In the genomic region with DNA sequence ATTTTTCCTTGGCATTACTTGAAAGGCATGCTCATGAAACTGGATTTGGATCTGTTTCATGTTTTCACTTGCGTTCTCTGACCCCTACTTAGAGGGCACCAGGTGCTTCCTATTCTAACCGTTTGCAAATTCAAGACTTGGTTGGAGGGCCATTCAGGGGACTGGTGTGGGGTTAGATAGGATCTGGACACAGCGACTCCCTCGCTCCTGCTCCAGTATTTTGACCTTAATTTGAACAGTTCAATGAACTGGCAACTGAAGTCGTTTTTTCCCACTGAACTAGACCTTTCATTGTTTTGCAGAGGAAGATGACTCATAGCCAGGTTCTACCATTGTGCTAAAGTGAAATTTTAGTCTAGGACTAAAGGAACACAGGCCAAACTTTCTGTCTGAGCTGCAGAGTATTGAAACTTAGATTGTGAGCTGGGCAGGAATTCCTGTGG, we compare ENCODE assay signal across 8 cellular contexts.
DNase-seq lines count a peak whose midpoint lies in the region; ATAC-seq, FAIRE-seq and TF ChIP-seq lines count a peak whose summit lies in the region.

No MANE protein-coding gene starts in this region.

- H3K27ac ChIP-seq in keratinocyte (ENCODE audit: control insufficient read depth, insufficient read depth, low read length) (peak overlapping the region; percentile 73), thyroid gland (peak overlapping the region; percentile 17 to 61 (median 54))

- intact Hi-C loops in thyroid gland (cut with DNase I): no loop called here

- H4K20me1 ChIP-seq in keratinocyte (ENCODE audit: control insufficient read depth, extremely low read depth, insufficient read depth, low read length): no peaks in the 10 kb centered on the region

- H3K9me3 ChIP-seq in keratinocyte (ENCODE audit: control insufficient read depth, low read depth, low read length) (no peaks in the 10 kb centered on the region), thyroid gland (no peaks in the 10 kb centered on the region)

- peak overlapping the region; percentile 42 for H3K9ac ChIP-seq in keratinocyte (ENCODE audit: control insufficient read depth, extremely low read depth, insufficient read depth, low read length)

- WGBS in thyroid gland, 2 donors: 7 to 23% methylated on average over 5 of the region's 5 CpGs

- peaks cover 3% of the 10 kb centered on the region for H3K9me3 Mint-ChIP-seq in activated T-cell treated with anti-CD3 and anti-CD28 coated beads, Interleukin-2, amount 50 U/mL, for 4 hours

- no peak for TF ChIP-seq POLR2A in thyroid gland (IDR thresholded peaks at IDR 0.05)

- dilution Hi-C loops in keratinocyte (cut with MboI; ENCODE audit: extremely low pct_ligation_motif_present, low sequenced_read_pairs): no loop called here

- H3K27me3 Mint-ChIP-seq in activated T-cell treated with anti-CD3 and anti-CD28 coated beads, Interleukin-2, amount 50 U/mL, for 4 hours (ENCODE audit: low read depth): no peaks in the 10 kb centered on the region

- peaks cover 68% of the 10 kb centered on the region for H3K79me2 ChIP-seq in keratinocyte (ENCODE audit: control insufficient read depth, insufficient read depth, low read length)

- H3K9me1 ChIP-seq in keratinocyte (ENCODE audit: control insufficient read depth, extremely low read depth, insufficient read depth, low read length): no peaks in the 10 kb centered on the region

- peak overlapping the region; percentile 35 for H2AFZ ChIP-seq in keratinocyte (ENCODE audit: control insufficient read depth, low read length)

- TF ChIP-seq CTCF in keratinocyte (optimal IDR thresholded peaks at IDR 0.05 in 1 of 3, IDR thresholded peaks at IDR 0.05 in 1 of 3, conservative IDR thresholded peaks at IDR 0.05 in 1 of 3; ENCODE audit: extremely low read depth in 1 of 3, insufficient read depth in 2 of 3, low read length in 3 of 3): no peak
- no peak for TF ChIP-seq CTCF in thyroid gland (IDR thresholded peaks at IDR 0.05)
- no peak for TF ChIP-seq CTCF in GM13976 (IDR thresholded peaks at IDR 0.05; ENCODE audit: borderline replicate concordance, control extremely low read depth, extremely low read depth, insufficient read depth, missing control alignments)

- H3K4me3 ChIP-seq in keratinocyte (ENCODE audit: control insufficient read depth in 2 of 3, extremely low read depth in 1 of 3, insufficient read depth in 2 of 3, low read depth in 1 of 3, low read length in 3 of 3) (peak overlapping the region in 2 of 3 experiments; percentile 34 to 58), thyroid gland (replicated peaks in 1 of 3) (no peak overlapping the region)

- H3K4me2 ChIP-seq in keratinocyte (ENCODE audit: control insufficient read depth, extremely low read depth, insufficient read depth, low read depth, low read length): peak overlapping the region; percentile 80

- H3K4me1 ChIP-seq in keratinocyte (ENCODE audit: control insufficient read depth, extremely low read depth, insufficient read depth, low read length) (peaks cover 47% of the 10 kb centered on the region), thyroid gland (peaks cover 54 to 93% of the 10 kb centered on the region in 2 donors)

- peaks cover 94% of the 10 kb centered on the region for H3K4me1 Mint-ChIP-seq in activated T-cell treated with anti-CD3 and anti-CD28 coated beads, Interleukin-2, amount 50 U/mL, for 4 hours (ENCODE audit: low read depth)

- peak; percentile 72 for DNase-seq in activated CD8-positive, alpha-beta memory T cell treated with anti-CD3 and anti-CD28 coated beads for 24 hours
- no peak for DNase-seq in activated CD8-positive, alpha-beta memory T cell treated with anti-CD3 and anti-CD28 coated beads, Interleukin-2, amount 50 U/mL, for 4 hours
- DNase-seq in activated T-cell treated with anti-CD3 and anti-CD28 coated beads, Interleukin-2, amount 50 U/mL, for 4 hours: no peak
- DNase-seq in keratinocyte (ENCODE audit: low read depth, low spot score) (no peak), thyroid gland (no peak), NCI-H446 treated with DMSO at 0.1 percent for 48 hours (lab: John Stamatoyannopoulos, UW) (no peak), GM13976 (ENCODE audit: low spot score) (no peak)

- H3K36me3 Mint-ChIP-seq in activated T-cell treated with anti-CD3 and anti-CD28 coated beads, Interleukin-2, amount 50 U/mL, for 4 hours (ENCODE audit: insufficient read depth): peaks cover 12% of the 10 kb centered on the region

- H3K27me3 ChIP-seq in keratinocyte (ENCODE audit: control insufficient read depth, extremely low read depth, insufficient read depth, low read length) (no peaks in the 10 kb centered on the region), thyroid gland (no peaks in the 10 kb centered on the region)

- peak; percentile 28 for ATAC-seq in HG03457 (IDR thresholded peaks at IDR 0.05; ENCODE audit: unreplicated experiment)
- peak; percentile 54 to 56 for ATAC-seq in activated T-cell treated with anti-CD3 and anti-CD28 coated beads, Interleukin-2, amount 50 U/mL, for 4 hours

- in situ Hi-C loops in GM13976 (cut with MboI; ENCODE audit: low sequenced_read_pairs, unreplicated experiment): no loop called here

- H3K4me3 Mint-ChIP-seq in activated T-cell treated with anti-CD3 and anti-CD28 coated beads, Interleukin-2, amount 50 U/mL, for 4 hours: peak overlapping the region; percentile 66

- H3K36me3 ChIP-seq in keratinocyte (ENCODE audit: control insufficient read depth in 2 of 2, extremely low read depth in 1 of 2, insufficient read depth in 2 of 2, low read length in 2 of 2): no peaks in the 10 kb centered on the region
- H3K36me3 ChIP-seq in thyroid gland: no peaks in the 10 kb centered on the region

- FAIRE-seq in keratinocyte (lab: Jason Lieb, UNC): peak; percentile 83

Comparison
In these comparisons a context has a peak if more than half of its experiments do, and no peak if none do; other contexts are left out.
1. H3K4me3 ChIP-seq: peak in keratinocyte (2 of 3); none in thyroid gland (0 of 3).